8 cellular contexts compared by ENCODE assay signal in genomic region chr11:125517116-125517804, GRCh38. TPM values are rescaled to one million over a fixed set of nuclear protein-coding genes. Genes with fewer than 3 reads are reported as not detected.
DNase-seq lines count a peak whose midpoint lies in the region; ATAC-seq and TF ChIP-seq lines count a peak whose summit lies in the region.

No MANE protein-coding gene starts in this region.

- no peak for TF ChIP-seq CTCF in GM13976 (IDR thresholded peaks at IDR 0.05; ENCODE audit: borderline replicate concordance, control extremely low read depth, extremely low read depth, insufficient read depth, missing control alignments)

- intact Hi-C loops in activated CD4-positive, alpha-beta memory T cell treated with anti-CD3 and anti-CD28 coated beads for 36 hours (cut with micrococcal nuclease), result loop anchor here (10.0 kb wide), 1 partner anchor 548 kb away; the partner anchor contains the start of gene CDON

- no peak for ATAC-seq in GM18511 (IDR thresholded peaks at IDR 0.05; ENCODE audit: unreplicated experiment)

- peaks cover 4% of the 10 kb centered on the region for H3K9me3 Mint-ChIP-seq in activated CD4-positive, alpha-beta memory T cell treated with anti-CD3 and anti-CD28 coated beads for 36 hours

- H3K4me1 Mint-ChIP-seq in activated CD4-positive, alpha-beta memory T cell treated with anti-CD3 and anti-CD28 coated beads for 36 hours (ENCODE audit: low read depth), result peaks cover 29% of the 10 kb centered on the region

- peak overlapping the region; percentile 10; the same call in 1 of the 2 replicates for H2AFZ ChIP-seq in GM23248

- no peaks in the 10 kb centered on the region for H3K27me3 Mint-ChIP-seq in activated CD4-positive, alpha-beta memory T cell treated with anti-CD3 and anti-CD28 coated beads for 36 hours

- H3K4me3 Mint-ChIP-seq in activated CD4-positive, alpha-beta memory T cell treated with anti-CD3 and anti-CD28 coated beads for 36 hours, result no peak overlapping the region

- H3K9ac ChIP-seq in GM23248, result no peak overlapping the region

- no peaks in the 10 kb centered on the region for H3K79me2 ChIP-seq in GM23248 (ENCODE audit: insufficient read depth)

- H4K20me1 ChIP-seq in GM23248 (ENCODE audit: insufficient read depth), result no peaks in the 10 kb centered on the region

- H3K27me3 ChIP-seq in GM23248 (replicated peaks; ENCODE audit: insufficient read depth), result 0 out of 2 replicates have a peak, but pooled peaks cover 3% of the 10 kb centered on the region

- H3K4me1 ChIP-seq in GM23248 (ENCODE audit: insufficient read depth), result no peaks in the 10 kb centered on the region

- no peaks in the 10 kb centered on the region for H3K9me2 ChIP-seq in GM23248 (ENCODE audit: insufficient read depth)

- H3K27ac Mint-ChIP-seq in activated CD4-positive, alpha-beta memory T cell treated with anti-CD3 and anti-CD28 coated beads for 36 hours, result no peak overlapping the region

- H3K27ac ChIP-seq in GM23248, result no peak overlapping the region

- peak overlapping the region; percentile 1 for H3K4me2 ChIP-seq in GM23248 (ENCODE audit: unreplicated experiment)

- 34 to 36% methylated on average over 4 of the region's 4 CpGs for WGBS in GM23248 (ENCODE audit: low coverage in 1 of 2, low lambda C conversion rate in 2 of 2, missing lambda C conversion rate in 2 of 2), 2 experiments

- H3K36me3 ChIP-seq in GM23248 (ENCODE audit: low read depth), result no peaks in the 10 kb centered on the region

- POLR2A ChIA-PET in activated CD4-positive, alpha-beta memory T cell treated with anti-CD3 and anti-CD28 coated beads for 36 hours (lab: Charles Lee), result no interaction called here

- DNase-seq in GM23248, result peak; percentile 49
- DNase-seq in NCI-H524 treated with DMSO at 0.1 percent for 48 hours (lab: John Stamatoyannopoulos, UW), result peak; percentile 31
- DNase-seq in fibroblast of gingiva (ENCODE audit: low read depth), result peak; percentile 83
- DNase-seq in non-pigmented ciliary epithelial cell (ENCODE audit: low read depth), result peak; percentile 37
- no peak for DNase-seq in activated CD4-positive, alpha-beta memory T cell treated with anti-CD3 and anti-CD28 coated beads for 36 hours
- DNase-seq in activated T-cell treated with anti-CD3 and anti-CD28 coated beads for 4 hours, result no peak
- DNase-seq in GM13976 (ENCODE audit: low spot score), result no peak

- CTCF ChIA-PET in activated CD4-positive, alpha-beta memory T cell treated with anti-CD3 and anti-CD28 coated beads for 36 hours (lab: Charles Lee), result no interaction called here

- no peaks in the 10 kb centered on the region for H3K36me3 Mint-ChIP-seq in activated CD4-positive, alpha-beta memory T cell treated with anti-CD3 and anti-CD28 coated beads for 36 hours

- no peaks in the 10 kb centered on the region for H3F3A ChIP-seq in GM23248 (ENCODE audit: insufficient read depth)

- 0 out of 2 replicates have a peak overlapping the region, but pooled peaks have one; percentile 4 for H3K4me3 ChIP-seq in GM23248

- in situ Hi-C loops in GM23248 (cut with MboI) (no loop called here), GM13976 (cut with MboI; ENCODE audit: low sequenced_read_pairs, unreplicated experiment) (no loop called here)

- H3K9me3 ChIP-seq in GM23248 (ENCODE audit: low read depth), result no peaks in the 10 kb centered on the region

RNA-seq across cellular contexts. Expression of gene FEZ1, which starts 21.2 kb away (rescaled TPM):
- 35.9 and 53.9 TPM in 2 replicates for total RNA-seq in GM23248 (2014; rRNA removed; shearing (Covaris generic))
- 58.8 and 64.1 TPM in 2 replicates for polyA plus RNA-seq in GM23248 (2016; fragmentation: Nextera tagmentation; extraction: Ambion mirVana)
- total RNA-seq in activated CD4-positive, alpha-beta memory T cell treated with anti-CD3 and anti-CD28 coated beads for 36 hours, result 1 to 10 TPM; 2.1 to 3.3 TPM

RNA-seq across cellular contexts. Expression of gene EI24, which starts 52.0 kb away (rescaled TPM):
- total RNA-seq in GM23248 (2014; rRNA removed; shearing (Covaris generic)), result 124 and 145 TPM in 2 replicates
- 139 and 140 TPM in 2 replicates for polyA plus RNA-seq in GM23248 (2016; fragmentation: Nextera tagmentation; extraction: Ambion mirVana)
- 10 to 100 TPM; 28.7 to 29.1 TPM for total RNA-seq in activated CD4-positive, alpha-beta memory T cell treated with anti-CD3 and anti-CD28 coated beads for 36 hours

Comparison
In these comparisons a context has a peak if more than half of its experiments do, and no peak if none do; other contexts are left out.
1. DNase-seq: peak in GM23248 (single experiment), NCI-H524 treated with DMSO at 0.1 percent for 48 hours (single experiment), fibroblast of gingiva (single experiment) and non-pigmented ciliary epithelial cell (single experiment); none in activated CD4-positive, alpha-beta memory T cell treated with anti-CD3 and anti-CD28 coated beads for 36 hours (single experiment), activated T-cell treated with anti-CD3 and anti-CD28 coated beads for 4 hours (single experiment) and GM13976 (single experiment).